Comparison of ENCODE assay signal across 20 cellular contexts in the genomic region with DNA sequence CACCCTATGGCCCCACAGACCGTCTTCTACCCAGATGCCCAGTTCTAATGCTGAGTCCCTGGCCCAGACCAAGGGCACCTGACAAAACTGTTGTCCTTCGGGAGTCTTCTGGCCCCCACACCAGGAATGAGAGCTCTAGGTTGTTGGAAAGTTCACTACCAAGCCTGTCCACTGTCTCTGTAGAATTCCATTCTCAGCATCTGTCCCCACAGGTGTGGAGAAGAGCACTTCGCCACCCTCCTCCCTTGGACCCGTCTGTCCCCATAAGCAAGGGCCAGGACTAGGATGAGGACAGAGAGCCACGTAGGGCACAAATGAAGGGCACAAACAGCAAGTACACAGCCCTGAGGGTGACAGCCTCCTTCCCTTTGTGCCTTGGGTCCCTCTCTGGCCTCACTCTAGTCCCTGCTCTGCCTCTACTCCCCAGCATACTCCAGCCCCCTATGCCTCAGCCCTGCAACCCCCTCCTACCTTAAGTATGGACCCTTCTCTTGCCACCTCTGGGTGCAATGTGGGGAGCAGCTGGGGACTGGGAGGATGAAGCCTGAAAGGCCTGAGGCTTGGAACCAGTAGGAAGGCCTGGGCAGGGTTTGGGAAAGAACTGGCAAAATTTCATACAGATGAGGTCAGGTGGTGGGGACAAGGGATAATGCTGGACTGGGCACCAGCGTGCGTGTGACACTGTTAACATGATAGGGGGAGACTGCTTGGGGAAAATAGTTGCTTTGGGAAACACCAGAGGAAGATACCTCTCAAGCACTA. TPM values are rescaled to one million over a fixed set of nuclear protein-coding genes. Genes with fewer than 3 reads are reported as not detected.
A peak's percentile ranks its signal among the peaks of the same experiment; 100 is the strongest.
DNase-seq lines count a peak whose midpoint lies in the region; ATAC-seq and TF ChIP-seq lines count a peak whose summit lies in the region.
"Had no signal": no experiment of that assay in that cellular context is flagged by ENCODE, and none has a peak within 500 bp of the region (broad histone marks: within the 10 kb centered on the region; RNA-seq: fewer than 3 reads in every experiment).

No MANE protein-coding gene starts in this region.

- H3K79me2 ChIP-seq in SK-N-SH (ENCODE audit: insufficient read depth) (no peaks in the 10 kb centered on the region), mesendoderm (ENCODE audit: control insufficient read depth, insufficient read depth, low read length) (no peaks in the 10 kb centered on the region)

- TF ChIP-seq POLR2A in body of pancreas (IDR thresholded peaks at IDR 0.05) (no peak), spleen (IDR thresholded peaks at IDR 0.05) (no peak)

- peak overlapping the region; percentile 82 for H3K56ac ChIP-seq in mesendoderm (ENCODE audit: low read length)

- H3F3A ChIP-seq in SK-N-SH (replicated peaks; ENCODE audit: insufficient read depth) = no peaks in the 10 kb centered on the region

- H2BK5ac ChIP-seq in mesendoderm (ENCODE audit: low read length) = no peak overlapping the region

- H2AFZ ChIP-seq in SK-N-SH (ENCODE audit: low read depth) = no peak overlapping the region

- no peak overlapping the region for H2BK15ac ChIP-seq in mesendoderm (replicated peaks; ENCODE audit: low read depth)

- no peak for ATAC-seq in SK-N-SH treated with all-trans-retinoic acid at 6 μM for 48 hours
- ATAC-seq in body of pancreas = no peak
- ATAC-seq in HG03039 (IDR thresholded peaks at IDR 0.05; ENCODE audit: unreplicated experiment) = no peak
- ATAC-seq: activated T-cell treated with anti-CD3 and anti-CD28 coated beads, Interleukin-2, amount 50 U/mL, for 4 hours; effector memory CD8-positive, alpha-beta T cell had no signal

- TF ChIP-seq EP300 in SK-N-SH (IDR thresholded peaks at IDR 0.05; ENCODE audit: borderline replicate concordance in 1 of 2, low read depth in 1 of 2, low read length in 1 of 2) = no peak

- no peaks in the 10 kb centered on the region for H3K27me3 ChIP-seq in SK-N-SH (ENCODE audit: insufficient read depth)
- no peaks in the 10 kb centered on the region for H3K27me3 ChIP-seq in body of pancreas
- H3K27me3 ChIP-seq in mesendoderm (ENCODE audit: insufficient read depth, low read length, poor library complexity) = no peaks in the 10 kb centered on the region
- H3K27me3 ChIP-seq in spleen (replicated peaks in 1 of 7) = peaks cover 0 to 74% (median 35%) of the 10 kb centered on the region in 7 donors

- H2BK120ac ChIP-seq in mesendoderm (ENCODE audit: low read depth, low read length) = no peak overlapping the region

- no peak overlapping the region for H3K4ac ChIP-seq in mesendoderm (ENCODE audit: low read depth, low read length)

- CTCF ChIA-PET in SK-N-SH (lab: Yijun Ruan, JAX) = no interaction called here

- H3K9ac ChIP-seq in SK-N-SH (no peak overlapping the region), mesendoderm (ENCODE audit: low read length) (peak overlapping the region; percentile 71)

- no peaks in the 10 kb centered on the region for H3K9me3 ChIP-seq in SK-N-SH
- no peaks in the 10 kb centered on the region for H3K9me3 ChIP-seq in body of pancreas
- H3K9me3 ChIP-seq in spleen = no peaks in the 10 kb centered on the region
- H3K9me3 ChIP-seq: prostate gland, tibial artery had no signal

- no peak overlapping the region for H3K18ac ChIP-seq in mesendoderm (ENCODE audit: low read length)

- H3K27ac ChIP-seq in SK-N-SH (ENCODE audit: low read depth in 2 of 2, low read length in 1 of 2) (no peak overlapping the region), body of pancreas (peak overlapping the region; percentile 62 to 82 (median 74)), mesendoderm (ENCODE audit: low read depth, low read length) (no peak overlapping the region), spleen (no peak overlapping the region)
- H3K27ac ChIP-seq: HL-60, tibial artery had no signal

- no peak overlapping the region for H3K4me3 ChIP-seq in SK-N-SH (ENCODE audit: low read depth in 2 of 2, low read length in 1 of 2)
- no peak overlapping the region for H3K4me3 ChIP-seq in body of pancreas
- no peak overlapping the region for H3K4me3 ChIP-seq in mesendoderm (ENCODE audit: low read length)
- H3K4me3 ChIP-seq in spleen = peak overlapping the region in 1 of 8 donors; percentile 4
- H3K4me3 ChIP-seq: tibial artery had no signal

- DNase-seq in SK-N-SH (peak; percentile 12), body of pancreas (no peak), mesendoderm (no peak), spleen (peak; percentile 19), NCI-H1436 (lab: John Stamatoyannopoulos, UW) (no peak), iPS-NIHi7 (ENCODE audit: extremely low spot score) (no peak)
- DNase-seq: activated CD4-positive, alpha-beta T cell treated with anti-CD3 and anti-CD28 coated beads, Interleukin-2, amount 50 U/mL, for 4 hours; activated T-cell treated with anti-CD3 and anti-CD28 coated beads, Interleukin-2, amount 50 U/mL, for 4 hours; C1 segment of cervical spinal cord; central memory CD4-positive, alpha-beta T cell; DMS79 treated with DMSO at 0.1 percent for 48 hours; effector memory CD8-positive, alpha-beta T cell; GOT3; KG1; NCI-H1048 had no signal

- H3K4me1 ChIP-seq in SK-N-SH (ENCODE audit: control insufficient read depth in 1 of 2, insufficient read depth in 2 of 2, low read depth in 1 of 2, low read length in 1 of 2) (peaks cover 0 to 12% of the 10 kb centered on the region in 2 experiments; a peak in 1 of 4 replicates), body of pancreas (peaks cover 41% of the 10 kb centered on the region), mesendoderm (ENCODE audit: control insufficient read depth, low read depth, low read length) (peaks cover 4% of the 10 kb centered on the region), spleen (peaks cover 0 to 44% (median 26%) of the 10 kb centered on the region in 6 donors)
- H3K4me1 ChIP-seq: prostate gland had no signal

- TF ChIP-seq CTCF in SK-N-SH (IDR thresholded peaks at IDR 0.05) = no peak
- TF ChIP-seq CTCF in body of pancreas (IDR thresholded peaks at IDR 0.05) = no peak
- no peak for TF ChIP-seq CTCF in spleen (IDR thresholded peaks at IDR 0.05 in 8 of 11, conservative IDR thresholded peaks at IDR 0.05 in 3 of 11)

- no peak overlapping the region for H4K5ac ChIP-seq in mesendoderm (ENCODE audit: low read length)

- intact Hi-C loops in body of pancreas (cut with DNase I) = no loop called here
- intact Hi-C loops in spleen (cut with DNase I; ENCODE audit: low total_unique reads) = no loop called here

- WGBS in SK-N-SH (ENCODE audit: low lambda C conversion rate) = 83% methylated on average over 3 of the region's 7 CpGs
- 65 to 81% methylated on average over 7 of the region's 7 CpGs for WGBS in body of pancreas, 2 donors
- WGBS in mesendoderm (ENCODE audit: extremely low coverage, insufficient coverage, low lambda C conversion rate) = no CpG with 5 or more reads among the region's 7 CpGs
- 82 to 92% (median 85%) methylated on average over 6 to 7 of the region's 7 CpGs for WGBS in spleen, 5 donors

- H3K4me2 ChIP-seq in SK-N-SH (no peak overlapping the region), mesendoderm (ENCODE audit: low read length) (no peak overlapping the region)

- H3K9me2 ChIP-seq in SK-N-SH = no peaks in the 10 kb centered on the region

- no peak overlapping the region for H4K8ac ChIP-seq in mesendoderm (ENCODE audit: low read depth, low read length)

- POLR2A ChIA-PET in SK-N-SH (lab: Yijun Ruan, JAX) = no interaction called here

- H2AK5ac ChIP-seq in mesendoderm (ENCODE audit: low read length) = peak overlapping the region; percentile 5

- TF ChIP-seq RAD21 in SK-N-SH (IDR thresholded peaks at IDR 0.05; ENCODE audit: low read length) = no peak

- H3K23ac ChIP-seq in mesendoderm (ENCODE audit: low read length) = no peak overlapping the region

- no peaks in the 10 kb centered on the region for H3K36me3 ChIP-seq in SK-N-SH (replicated peaks in 1 of 2; ENCODE audit: control insufficient read depth in 1 of 2, insufficient read depth in 2 of 2, low read length in 1 of 2)
- H3K36me3 ChIP-seq in body of pancreas (replicated peaks in 1 of 2; ENCODE audit: insufficient read depth in 1 of 2, low read depth in 2 of 2) = no peaks in the 10 kb centered on the region
- H3K36me3 ChIP-seq in mesendoderm (ENCODE audit: control insufficient read depth, insufficient read depth, low read length) = no peaks in the 10 kb centered on the region
- no peaks in the 10 kb centered on the region for H3K36me3 ChIP-seq in spleen
- H3K36me3 ChIP-seq: prostate gland had no signal

- H4K20me1 ChIP-seq in SK-N-SH (ENCODE audit: insufficient read depth) = no peaks in the 10 kb centered on the region

- no peaks in the 10 kb centered on the region for H3K79me1 ChIP-seq in mesendoderm (ENCODE audit: low read length)

RNA-seq across cellular contexts. Expression of gene LZTS3, which starts 4.3 kb away (rescaled TPM):
- polyA plus RNA-seq in SK-N-SH (2012; rRNA removed) = 11.9 and 12.3 TPM in 2 replicates
- 5.4 and 8.2 TPM in 2 replicates for polyA plus RNA-seq in SK-N-SH (2012; cell fraction: cytosol; rRNA removed)
- polyA plus RNA-seq in SK-N-SH (2012; cell fraction: nucleus; rRNA removed) = 21.1 and 28.9 TPM in 2 replicates
- 10 to 100 TPM; 38.4 to 72.2 TPM for total RNA-seq in body of pancreas
- polyA plus RNA-seq in mesendoderm (2013, experiment 1 of 2) = 10.5 TPM
- 11.0 TPM for polyA plus RNA-seq in mesendoderm (2013, experiment 2 of 2)
- total RNA-seq in spleen = 1 to 10 TPM; 1.4 to 5.5 (median 2.3) TPM
- 1 to 10 TPM in 1 of 3 donors, under 1 TPM in 2; 0.64 to 1.6 (median 0.96) TPM for polyA plus RNA-seq in spleen

RNA-seq across cellular contexts. Expression of gene FASTKD5, which starts 9.3 kb away (rescaled TPM):
- polyA plus RNA-seq in SK-N-SH (2012; rRNA removed) (11.4 and 16.7 TPM in 2 replicates), spleen (10 to 100 TPM in 1 of 3 donors, 1 to 10 TPM in 2; 8.4 to 11.1 (median 9.0) TPM)
- polyA plus RNA-seq in SK-N-SH (2012; cell fraction: cytosol; rRNA removed) = 14.8 and 14.9 TPM in 2 replicates
- polyA plus RNA-seq in SK-N-SH (2012; cell fraction: nucleus; rRNA removed) = 8.1 and 14.8 TPM in 2 replicates
- total RNA-seq in body of pancreas (1 to 10 TPM; 7.0 to 7.3 TPM), spleen (10 to 100 TPM; 17.0 to 22.6 (median 18.5) TPM)
- 16.2 TPM for polyA plus RNA-seq in mesendoderm (2013, experiment 1 of 2)
- polyA plus RNA-seq in mesendoderm (2013, experiment 2 of 2) = 16.3 TPM

RNA-seq across cellular contexts. Expression of gene UBOX5, which starts 9.3 kb away (rescaled TPM):
- polyA plus RNA-seq in SK-N-SH (2012; rRNA removed) (4.3 and 4.4 TPM in 2 replicates), spleen (1 to 10 TPM; 2.4 to 4.0 (median 2.9) TPM)
- 1.9 and 3.0 TPM in 2 replicates for polyA plus RNA-seq in SK-N-SH (2012; cell fraction: cytosol; rRNA removed)
- polyA plus RNA-seq in SK-N-SH (2012; cell fraction: nucleus; rRNA removed) = 7.2 and 7.7 TPM in 2 replicates
- total RNA-seq in body of pancreas (1 to 10 TPM; 3.9 to 4.9 TPM), spleen (1 to 10 TPM; 5.9 to 8.1 (median 7.3) TPM)
- 2.1 TPM for polyA plus RNA-seq in mesendoderm (2013, experiment 1 of 2)
- polyA plus RNA-seq in mesendoderm (2013, experiment 2 of 2) = 2.2 TPM

RNA-seq across cellular contexts. Expression of gene DDRGK1, which starts 35.5 kb away (rescaled TPM):
- polyA plus RNA-seq in SK-N-SH (2012; rRNA removed) (65.2 and 70.6 TPM in 2 replicates), spleen (10 to 100 TPM; 25.6 to 37.3 (median 28.1) TPM)
- 66.9 and 78.4 TPM in 2 replicates for polyA plus RNA-seq in SK-N-SH (2012; cell fraction: cytosol; rRNA removed)
- polyA plus RNA-seq in SK-N-SH (2012; cell fraction: nucleus; rRNA removed) = 73.3 and 73.4 TPM in 2 replicates
- total RNA-seq in body of pancreas (10 to 100 TPM; 64.3 to 82.8 TPM), spleen (10 to 100 TPM; 38.2 to 53.7 (median 48.2) TPM)
- 38.1 TPM for polyA plus RNA-seq in mesendoderm (2013, experiment 1 of 2)
- polyA plus RNA-seq in mesendoderm (2013, experiment 2 of 2) = 37.7 TPM

RNA-seq across cellular contexts. Expression of gene ITPA, which starts 40.3 kb away (rescaled TPM):
- polyA plus RNA-seq in SK-N-SH (2012; rRNA removed) (66.7 and 67.7 TPM in 2 replicates), spleen (100 to 1,000 TPM; 111 to 173 (median 165) TPM)
- 49.4 and 56.4 TPM in 2 replicates for polyA plus RNA-seq in SK-N-SH (2012; cell fraction: cytosol; rRNA removed)
- polyA plus RNA-seq in SK-N-SH (2012; cell fraction: nucleus; rRNA removed) = 96.3 and 150 TPM in 2 replicates
- total RNA-seq in body of pancreas (10 to 100 TPM; 31.4 to 36.3 TPM), spleen (10 to 100 TPM; 26.1 to 54.8 (median 38.1) TPM)
- 88.9 TPM for polyA plus RNA-seq in mesendoderm (2013, experiment 1 of 2)
- 89.3 TPM for polyA plus RNA-seq in mesendoderm (2013, experiment 2 of 2)

Comparison
In these comparisons a context has a peak if more than half of its experiments do, and no peak if none do; other contexts are left out.
1. DNase-seq: peak in SK-N-SH (single experiment) and spleen (single experiment); none in body of pancreas (0 of 4), mesendoderm (single experiment), NCI-H1436 (single experiment) and iPS-NIHi7 (single experiment).
2. H3K27ac ChIP-seq: peak in body of pancreas (4 of 4); none in SK-N-SH (0 of 2), mesendoderm (single experiment) and spleen (0 of 8).
3. RNA of gene LZTS3, which starts 4.3 kb away (total RNA-seq): 38.4 to 72.2 TPM in body of pancreas; 1.4 to 5.5 TPM in spleen; every median in the first group is over 4 times any median in the second.